In genomic region chr16:71242601-71243000, GRCh38 we compare ENCODE assay signal across 22 cellular contexts. TPM values are rescaled to one million over a fixed set of nuclear protein-coding genes. Genes with fewer than 3 reads are reported as not detected.
"Had no signal": no experiment of that assay in that cellular context is flagged by ENCODE, and none has a peak within 500 bp of the region (broad histone marks: within the 10 kb centered on the region; RNA-seq: fewer than 3 reads in every experiment).

No MANE protein-coding gene starts in this region.

- H3K27me3 ChIP-seq: dorsolateral prefrontal cortex, esophagus muscularis mucosa, foreskin keratinocyte, heart left ventricle, left lung had no signal

- FAIRE-seq: colon, endothelial cell of umbilical vein, frontal cortex, islet of Langerhans, keratinocyte had no signal

- H3K36me3 ChIP-seq: esophagus muscularis mucosa, gastroesophageal sphincter, heart left ventricle, left lung, lower lobe of right lung had no signal

- H3K9me3 ChIP-seq: esophagus muscularis mucosa, gastroesophageal sphincter, heart left ventricle, left lung, lower lobe of right lung had no signal

- H3K4me1 ChIP-seq: esophagus muscularis mucosa, foreskin keratinocyte, gastroesophageal sphincter, heart left ventricle, left lung, lower lobe of right lung had no signal

- H3K27ac ChIP-seq: coronary artery, esophagus muscularis mucosa, foreskin keratinocyte, gastroesophageal sphincter, heart left ventricle, left lung, lower lobe of right lung had no signal

- DNase-seq: dermis blood vessel endothelial cell; dorsolateral prefrontal cortex; effector CD4-positive, alpha-beta T cell; effector memory CD4-positive, alpha-beta T cell; foreskin keratinocyte; heart left ventricle; hippocampal formation; left lung; left ventricle myocardium superior; lower lobe of right lung; mesendoderm; midbrain; naive thymus-derived CD4-positive, alpha-beta T cell had no signal

- H3K4me3 ChIP-seq: coronary artery, dorsolateral prefrontal cortex, esophagus muscularis mucosa, gastroesophageal sphincter, heart left ventricle, left lung, lower lobe of right lung had no signal

RNA-seq across cellular contexts. Expression of gene HYDIN, which starts 12.1 kb away (rescaled TPM):
- total RNA-seq: endothelial cell of umbilical vein, lung microvascular endothelial cell had no signal
- polyA plus RNA-seq: endothelial cell of umbilical vein; naive thymus-derived CD4-positive, alpha-beta T cell had no signal
